ENCODE assay signal across 8 cellular contexts in the genomic region with DNA sequence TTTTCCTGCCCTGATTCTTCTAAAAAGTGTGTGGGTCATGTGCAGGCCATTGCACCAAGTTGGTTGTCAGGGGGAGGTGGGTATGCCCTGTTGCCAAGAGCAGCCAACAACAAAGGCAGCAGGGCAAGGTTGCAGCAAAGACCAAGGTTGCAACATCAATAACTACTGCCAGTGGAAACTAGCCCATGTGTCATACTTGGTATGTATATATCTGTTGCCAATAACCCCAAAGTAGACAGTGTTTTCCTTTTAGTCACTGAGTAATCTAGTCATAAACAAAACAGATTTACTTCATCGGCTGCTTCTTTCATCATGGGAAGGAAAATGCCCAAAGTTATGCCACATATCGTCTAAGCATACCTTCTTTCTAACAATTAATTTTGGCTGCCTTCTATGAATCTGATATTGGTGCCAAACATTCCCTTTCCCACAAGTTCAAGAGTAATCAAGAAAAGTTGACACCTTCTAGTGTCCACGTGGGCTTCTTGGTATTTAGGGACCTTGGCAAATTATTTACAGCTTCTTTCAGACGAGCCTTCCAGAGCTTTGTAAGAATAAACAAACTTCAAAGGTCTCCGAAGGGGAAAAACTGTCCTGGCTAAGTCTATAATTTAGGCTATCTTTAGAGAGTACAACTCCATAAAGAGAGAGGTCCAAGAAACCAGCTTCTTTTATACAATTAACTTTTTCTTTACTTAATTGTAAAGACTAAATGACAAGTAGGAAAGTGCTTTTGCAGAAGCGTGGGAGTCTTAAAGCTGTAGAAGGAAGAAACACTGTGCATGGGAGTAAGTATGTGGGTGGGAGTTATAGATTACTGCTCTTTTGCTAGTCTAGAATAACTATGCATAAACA.
DNase-seq lines count a peak whose midpoint lies in the region; ATAC-seq, FAIRE-seq and TF ChIP-seq lines count a peak whose summit lies in the region.

No MANE protein-coding gene starts in this region.

- ATAC-seq in HG02588 (IDR thresholded peaks at IDR 0.05; ENCODE audit: unreplicated experiment) (peak; percentile 47), GM18505 (IDR thresholded peaks at IDR 0.05; ENCODE audit: unreplicated experiment) (no peak), GM21390 (IDR thresholded peaks at IDR 0.05; ENCODE audit: unreplicated experiment) (no peak)
- ATAC-seq in stimulated activated naive B cell treated with anti-CD40 and anti-IgM and Interleukin-4, amounts not matched to agents 10 μg/mL and 1 μg/mL and 100 μg/mL, for 72 hours (replicated peaks), result peak; percentile 49 to 62

- peak overlapping the region in 2 of 10 experiments; percentile 8 to 21; a peak in 2 of 20 replicates for H3K4me3 ChIP-seq in BLaER1 treated with 17β-estradiol and CSF1 and Interleukin-3, amounts not matched to agents 10 nM and 100 nM

- H3K9me3 ChIP-seq in BLaER1 treated with 17β-estradiol and CSF1 and Interleukin-3, amounts not matched to agents 10 nM and 100 nM (replicated peaks in 1 of 11), result peaks cover 0 to 20% (median 2%) of the 10 kb centered on the region in 11 experiments; a peak in 9 of 22 replicates

- H3K4me3 Mint-ChIP-seq in stimulated activated naive B cell treated with anti-CD40 and anti-IgM and Interleukin-4, amounts not matched to agents 10 μg/mL and 1 μg/mL and 100 μg/mL, for 72 hours, result peak overlapping the region; percentile 48 to 50

- H3K9me3 Mint-ChIP-seq in stimulated activated naive B cell treated with anti-CD40 and anti-IgM and Interleukin-4, amounts not matched to agents 10 μg/mL and 1 μg/mL and 100 μg/mL, for 72 hours, result peaks cover 0 to 2% of the 10 kb centered on the region in 2 donors

- peaks cover 14 to 23% of the 10 kb centered on the region in 2 donors for H3K36me3 Mint-ChIP-seq in stimulated activated naive B cell treated with anti-CD40 and anti-IgM and Interleukin-4, amounts not matched to agents 10 μg/mL and 1 μg/mL and 100 μg/mL, for 72 hours

- H3K4me1 ChIP-seq in BLaER1 treated with 17β-estradiol and CSF1 and Interleukin-3, amounts not matched to agents 10 nM and 100 nM, result peaks cover 45 to 65% (median 59%) of the 10 kb centered on the region in 10 experiments

- no peaks in the 10 kb centered on the region for H4K20me1 ChIP-seq in BLaER1 treated with 17β-estradiol and CSF1 and Interleukin-3, amounts not matched to agents 10 nM and 100 nM

- no peaks in the 10 kb centered on the region for H3K36me3 ChIP-seq in BLaER1 treated with 17β-estradiol and CSF1 and Interleukin-3, amounts not matched to agents 10 nM and 100 nM

- DNase-seq in RCC 7860 (ENCODE audit: low spot score), result peak; percentile 66
- peak; percentile 99 for DNase-seq in amniotic epithelial cell (ENCODE audit: low read depth)
- DNase-seq in kidney tubule cell (ENCODE audit: low spot score), result peak; percentile 92
- DNase-seq in stimulated activated naive B cell treated with anti-CD40 and anti-IgM and Interleukin-4, amounts not matched to agents 10 μg/mL and 1 μg/mL and 100 μg/mL, for 72 hours, result no peak

- TF ChIP-seq POLR2A in GM18505 (IDR thresholded peaks at IDR 0.05; ENCODE audit: borderline replicate concordance, extremely low read depth, insufficient read depth, insufficient read length), result no peak

- FAIRE-seq in RCC 7860 (lab: Jason Lieb, UNC), result no peak

- H3K4me2 ChIP-seq in BLaER1 treated with 17β-estradiol and CSF1 and Interleukin-3, amounts not matched to agents 10 nM and 100 nM, result peak overlapping the region; percentile 72 to 84 (median 76)

- peaks cover 35 to 82% of the 10 kb centered on the region in 2 donors for H3K4me1 Mint-ChIP-seq in stimulated activated naive B cell treated with anti-CD40 and anti-IgM and Interleukin-4, amounts not matched to agents 10 μg/mL and 1 μg/mL and 100 μg/mL, for 72 hours

- H3K27me3 Mint-ChIP-seq in stimulated activated naive B cell treated with anti-CD40 and anti-IgM and Interleukin-4, amounts not matched to agents 10 μg/mL and 1 μg/mL and 100 μg/mL, for 72 hours, result no peaks in the 10 kb centered on the region

- peak overlapping the region; percentile 60 to 86 (median 80); a peak in 21 of 22 replicates for H3K27ac ChIP-seq in BLaER1 treated with 17β-estradiol and CSF1 and Interleukin-3, amounts not matched to agents 10 nM and 100 nM

- H3K27ac Mint-ChIP-seq in stimulated activated naive B cell treated with anti-CD40 and anti-IgM and Interleukin-4, amounts not matched to agents 10 μg/mL and 1 μg/mL and 100 μg/mL, for 72 hours, result peak overlapping the region; percentile 51

- H3K27me3 ChIP-seq in BLaER1 treated with 17β-estradiol and CSF1 and Interleukin-3, amounts not matched to agents 10 nM and 100 nM, result no peaks in the 10 kb centered on the region

- H3K9ac ChIP-seq in BLaER1 treated with 17β-estradiol and CSF1 and Interleukin-3, amounts not matched to agents 10 nM and 100 nM, result peak overlapping the region in 7 of 11 experiments; percentile 16 to 52 (median 29); a peak in 7 of 22 replicates

Comparison
In these comparisons a context has a peak if more than half of its experiments do, and no peak if none do; other contexts are left out.
1. ATAC-seq: peak in HG02588 (single experiment) and stimulated activated naive B cell treated with anti-CD40 and anti-IgM and Interleukin-4, amounts not matched to agents 10 μg/mL and 1 μg/mL and 100 μg/mL, for 72 hours (2 of 2); none in GM18505 (single experiment) and GM21390 (single experiment).